Comparison of ENCODE assay signal across 16 cellular contexts in genomic region chr1:10665226-10665625, GRCh38.
"Had no signal": no experiment of that assay in that cellular context is flagged by ENCODE, and none has a peak within 500 bp of the region (broad histone marks: within the 10 kb centered on the region; RNA-seq: fewer than 3 reads in every experiment).

No MANE protein-coding gene starts in this region.

- H3K36me3 ChIP-seq: colonic mucosa, vagina had no signal

- H3K4me1 Mint-ChIP-seq: activated CD4-positive, alpha-beta T cell treated with anti-CD3 and anti-CD28 coated beads, Interleukin-2, amount 10 ng/mL, durations not matched to agents 24 days and 14 days; activated T-helper 17 cell treated with anti-CD3 and anti-CD28 coated beads, Interleukin-2, amount 50 U/mL, for 72 hours; immature natural killer cell; naive thymus-derived CD4-positive, alpha-beta T cell had no signal

- H3K27me3 ChIP-seq: colonic mucosa, testis, vagina had no signal

- H3K27ac Mint-ChIP-seq: activated CD4-positive, alpha-beta T cell treated with anti-CD3 and anti-CD28 coated beads, Interleukin-2, amount 10 ng/mL, durations not matched to agents 24 days and 14 days; activated naive CD4-positive, alpha-beta T cell treated with anti-CD3 and anti-CD28 coated beads for 36 hours; activated T-helper 17 cell treated with anti-CD3 and anti-CD28 coated beads, Interleukin-2, amount 50 U/mL, for 72 hours had no signal

- H3K4me3 ChIP-seq: colonic mucosa, SK-N-MC, testis, vagina had no signal

- ATAC-seq: activated T-helper 17 cell treated with anti-CD3 and anti-CD28 coated beads, Interleukin-2, amount 50 U/mL, for 72 hours; naive thymus-derived CD4-positive, alpha-beta T cell; stimulated activated naive CD8-positive, alpha-beta T cell treated with anti-CD3 and anti-CD28 coated beads, Interleukin-15, Interleukin-2, amounts not matched to agents 100 U/mL and 50 U/mL, for 24 hours had no signal

- H3K27me3 Mint-ChIP-seq: activated CD4-positive, alpha-beta T cell treated with anti-CD3 and anti-CD28 coated beads, Interleukin-2, amount 10 ng/mL, durations not matched to agents 24 days and 14 days; activated T-helper 17 cell treated with anti-CD3 and anti-CD28 coated beads, Interleukin-2, amount 50 U/mL, for 72 hours; naive thymus-derived CD4-positive, alpha-beta T cell had no signal

- H3K27ac ChIP-seq: colonic mucosa, SK-N-MC, testis, vagina had no signal

- H3K9me3 Mint-ChIP-seq: activated CD4-positive, alpha-beta T cell treated with anti-CD3 and anti-CD28 coated beads, Interleukin-2, amount 10 ng/mL, durations not matched to agents 24 days and 14 days; activated naive CD4-positive, alpha-beta T cell treated with anti-CD3 and anti-CD28 coated beads for 36 hours; activated T-helper 17 cell treated with anti-CD3 and anti-CD28 coated beads, Interleukin-2, amount 50 U/mL, for 72 hours; immature natural killer cell; naive thymus-derived CD4-positive, alpha-beta T cell had no signal

- H3K4me1 ChIP-seq: colonic mucosa had no signal

- H3K9me3 ChIP-seq: colonic mucosa, testis, vagina had no signal

- H3K36me3 Mint-ChIP-seq: immature natural killer cell; naive thymus-derived CD4-positive, alpha-beta T cell had no signal

- H3K4me3 Mint-ChIP-seq: activated CD4-positive, alpha-beta T cell treated with anti-CD3 and anti-CD28 coated beads, Interleukin-2, amount 10 ng/mL, durations not matched to agents 24 days and 14 days; activated naive CD4-positive, alpha-beta T cell treated with anti-CD3 and anti-CD28 coated beads for 36 hours; activated T-helper 17 cell treated with anti-CD3 and anti-CD28 coated beads, Interleukin-2, amount 50 U/mL, for 72 hours; immature natural killer cell; naive thymus-derived CD4-positive, alpha-beta T cell had no signal

- DNase-seq: activated CD4-positive, alpha-beta T cell treated with anti-CD3 and anti-CD28 coated beads, Interleukin-2, amount 10 ng/mL, durations not matched to agents 24 days and 14 days; activated naive CD4-positive, alpha-beta T cell treated with anti-CD3 and anti-CD28 coated beads for 36 hours; activated T-cell treated with anti-CD3 and anti-CD28 coated beads for 4 hours; colonic mucosa; effector CD4-positive, alpha-beta T cell; immature natural killer cell; naive thymus-derived CD4-positive, alpha-beta T cell; stimulated activated CD4-positive, alpha-beta T cell treated with anti-CD3 and anti-CD28 coated beads, Interleukin-4, amount 100 ng/mL, for 1 hour; stimulated activated CD8-positive, alpha-beta memory T cell treated with anti-CD3 and anti-CD28 coated beads, Interleukin-4, amount 100 ng/mL, for 48 hours; stimulated activated naive CD8-positive, alpha-beta T cell treated with anti-CD3 and anti-CD28 coated beads, Interleukin-15, Interleukin-2, amounts not matched to agents 100 U/mL and 50 U/mL, for 24 hours; T-helper 1 cell; testis had no signal

- FAIRE-seq: astrocyte had no signal
